ENCODE assay signal across 13 cellular contexts in the genomic region with DNA sequence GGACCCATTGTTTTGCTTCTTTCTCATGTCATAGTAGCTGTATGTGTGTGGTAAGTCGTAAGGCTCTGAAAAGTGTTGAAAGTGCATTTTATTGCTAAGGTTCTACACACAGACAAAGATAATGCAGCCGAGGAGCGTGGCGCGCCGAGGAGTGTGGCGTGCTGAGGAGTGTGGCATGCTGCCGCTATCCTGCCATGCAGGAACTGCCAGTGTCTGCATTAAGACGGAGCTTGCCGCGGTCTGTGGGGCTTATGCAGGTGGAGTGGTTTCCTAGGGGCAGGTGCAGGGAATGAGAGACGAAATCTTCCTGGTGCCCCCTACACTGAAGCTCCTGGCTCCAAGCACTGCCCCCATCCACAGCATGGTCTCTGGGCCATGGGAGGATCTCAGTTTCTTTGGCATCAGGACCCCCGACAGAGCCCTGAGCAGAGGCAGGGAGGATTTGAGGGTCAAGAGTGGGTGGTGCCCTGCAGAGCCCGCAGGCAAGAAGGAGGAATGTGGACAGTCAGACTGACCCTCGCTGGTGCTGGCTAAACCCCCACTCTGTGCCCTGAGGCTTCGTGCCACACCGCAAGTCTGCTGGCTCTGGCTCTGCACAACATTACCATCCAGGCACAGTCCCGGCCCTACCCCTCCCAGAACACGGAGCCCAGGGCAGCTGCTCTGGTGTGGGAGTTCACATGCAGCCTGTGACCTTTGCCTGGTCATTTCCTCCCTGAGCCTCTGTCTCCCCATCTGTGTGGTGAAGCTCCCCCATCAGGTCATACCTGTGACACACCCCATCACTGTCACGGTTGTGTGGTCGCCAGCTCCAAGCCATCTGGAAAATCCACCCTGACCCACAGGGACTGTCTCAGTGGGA. TPM values are rescaled to one million over a fixed set of nuclear protein-coding genes. Genes with fewer than 3 reads are reported as not detected.
DNase-seq lines count a peak whose midpoint lies in the region; ATAC-seq and TF ChIP-seq lines count a peak whose summit lies in the region.
"Had no signal": no experiment of that assay in that cellular context is flagged by ENCODE, and none has a peak within 500 bp of the region (broad histone marks: within the 10 kb centered on the region; RNA-seq: fewer than 3 reads in every experiment).

No MANE protein-coding gene starts in this region.

- no peak for TF ChIP-seq EP300 in suprapubic skin (IDR thresholded peaks at IDR 0.05)

- peaks cover 0 to 35% of the 10 kb centered on the region in 2 donors for H3K4me1 ChIP-seq in lung (ENCODE audit: control insufficient read depth in 2 of 2, insufficient read depth in 2 of 2, low read length in 2 of 2)
- H3K4me1 ChIP-seq in suprapubic skin, result peaks cover 32% of the 10 kb centered on the region
- H3K4me1 ChIP-seq: Caco-2 had no signal

- TF ChIP-seq CTCF in lung (IDR thresholded peaks at IDR 0.05; ENCODE audit: control extremely low read depth, extremely low read depth), result no peak
- TF ChIP-seq CTCF in suprapubic skin (IDR thresholded peaks at IDR 0.05), result no peak

- H3K27me3 ChIP-seq in lung (ENCODE audit: control insufficient read depth, insufficient read depth) (no peaks in the 10 kb centered on the region), suprapubic skin (peaks cover 10% of the 10 kb centered on the region)
- H3K27me3 ChIP-seq: brain microvascular endothelial cell had no signal

- H3K36me3 ChIP-seq in lung (ENCODE audit: control insufficient read depth in 2 of 2, insufficient read depth in 2 of 2, low read length in 2 of 2) (peaks cover 0 to 13% of the 10 kb centered on the region in 2 donors), suprapubic skin (peaks cover 7% of the 10 kb centered on the region)
- H3K36me3 ChIP-seq: brain microvascular endothelial cell had no signal

- WGBS in lung, 2 donors, result 85 to 92% methylated on average over 21 of the region's 21 CpGs
- WGBS in suprapubic skin, result 88% methylated on average over 16 of the region's 21 CpGs

- TF ChIP-seq POLR2A in suprapubic skin (IDR thresholded peaks at IDR 0.05), result no peak

- peak; percentile 55 for DNase-seq in activated CD8-positive, alpha-beta memory T cell treated with anti-CD3 and anti-CD28 coated beads for 24 hours
- no peak for DNase-seq in activated CD8-positive, alpha-beta memory T cell treated with anti-CD3 and anti-CD28 coated beads, Interleukin-2, amount 50 U/mL, for 4 hours
- peak; percentile 44 for DNase-seq in activated CD8-positive, alpha-beta memory T cell treated with anti-CD3 and anti-CD28 coated beads, Interleukin-2, amount 50 U/mL, for 48 hours
- peak; percentile 28 for DNase-seq in lung (ENCODE audit: low spot score)
- peak; percentile 61 to 78 for DNase-seq in suprapubic skin (ENCODE audit: low spot score in 2 of 2)
- no peak for DNase-seq in GDM1 (lab: John Stamatoyannopoulos, UW)
- no peak for DNase-seq in GM19240 (ENCODE audit: insufficient read length, low spot score)
- DNase-seq in Ammon's horn (ENCODE audit: low spot score), result no peak
- DNase-seq: activated effector memory CD4-positive, alpha-beta T cell treated with Interleukin-2 at 50 U/mL for 16 hours; brain microvascular endothelial cell; effector memory CD8-positive, alpha-beta T cell; T-helper 2 cell had no signal

- H3K27ac ChIP-seq in lung (ENCODE audit: low read depth in 1 of 2, low read length in 1 of 2) (peak overlapping the region in 1 of 2 donors; percentile 72), suprapubic skin (no peak overlapping the region)
- H3K27ac ChIP-seq: brain microvascular endothelial cell had no signal

- no peak for ATAC-seq in lung (ENCODE audit: insufficient read depth, low FRiP score)
- ATAC-seq: effector memory CD8-positive, alpha-beta T cell had no signal

- H3K9me3 ChIP-seq in lung (ENCODE audit: control insufficient read depth in 2 of 2, insufficient read depth in 1 of 2, low read length in 1 of 2) (peaks cover 2 to 10% of the 10 kb centered on the region in 2 donors), suprapubic skin (no peaks in the 10 kb centered on the region)

- H3K4me3 ChIP-seq in lung (no peak overlapping the region), suprapubic skin (no peak overlapping the region)

RNA-seq across cellular contexts. Expression of gene SNED1, which starts 3.2 kb away (rescaled TPM):
- total RNA-seq in lung (10 to 100 TPM; 57.1 to 74.6 TPM), suprapubic skin (10 to 100 TPM in 3 of 4 donors, 1 to 10 TPM in 1; 5.6 to 31.9 (median 13.2) TPM)
- 10 to 100 TPM in 1 of 2 donors, 1 to 10 TPM in 1; 5.9 to 12.3 TPM for polyA plus RNA-seq in lung
- total RNA-seq: Caco-2 had no signal

Comparison
In these comparisons a context has a peak if more than half of its experiments do, and no peak if none do; other contexts are left out.
1. DNase-seq: peak in activated CD8-positive, alpha-beta memory T cell treated with anti-CD3 and anti-CD28 coated beads for 24 hours (single experiment), activated CD8-positive, alpha-beta memory T cell treated with anti-CD3 and anti-CD28 coated beads, Interleukin-2, amount 50 U/mL, for 48 hours (single experiment), lung (single experiment) and suprapubic skin (2 of 2); none in activated CD8-positive, alpha-beta memory T cell treated with anti-CD3 and anti-CD28 coated beads, Interleukin-2, amount 50 U/mL, for 4 hours (single experiment), GDM1 (single experiment), GM19240 (single experiment) and Ammon's horn (single experiment).